Comparison of ENCODE assay signal across 20 cellular contexts in the genomic region with DNA sequence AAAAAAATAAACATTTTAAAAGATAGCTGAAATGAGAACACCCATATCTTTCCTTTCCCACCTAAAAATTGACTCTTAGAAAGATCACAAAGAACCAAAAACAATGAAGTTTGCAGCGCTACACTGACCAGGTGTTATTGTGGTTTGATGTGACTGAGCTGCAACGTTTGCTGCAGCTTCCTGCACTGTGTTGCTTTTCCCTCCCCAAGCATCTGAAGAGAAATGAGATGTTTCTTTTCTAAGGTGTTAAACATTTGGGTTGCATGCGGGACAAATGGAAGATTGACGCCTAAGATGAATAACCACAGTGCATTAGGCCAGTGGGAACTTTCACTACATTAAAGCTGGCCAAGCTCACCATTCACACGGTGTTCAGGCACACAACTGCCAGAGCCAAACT. TPM values are rescaled to one million over a fixed set of nuclear protein-coding genes. Genes with fewer than 3 reads are reported as not detected.
DNase-seq lines count a peak whose midpoint lies in the region; TF ChIP-seq lines count a peak whose summit lies in the region.
"Had no signal": no experiment of that assay in that cellular context is flagged by ENCODE, and none has a peak within 500 bp of the region (broad histone marks: within the 10 kb centered on the region; RNA-seq: fewer than 3 reads in every experiment).

No MANE protein-coding gene starts in this region.

- 71 to 84% methylated on average over 5 of the region's 5 CpGs for WGBS in esophagus squamous epithelium, 2 donors

- DNase-seq in activated naive CD4-positive, alpha-beta T cell treated with anti-CD3 and anti-CD28 coated beads, Interleukin-2, amount 10 ng/mL, durations not matched to agents 7 days and 5 days, result peak; percentile 51
- DNase-seq in activated naive CD4-positive, alpha-beta T cell treated with anti-CD3 and anti-CD28 coated beads, Interleukin-2, amount 50 U/mL, for 16 hours, result no peak
- DNase-seq in activated T-helper 1 cell treated with anti-CD3 and anti-CD28 coated beads, Interleukin-12 subunit alpha, Interleukin-12 subunit beta, Interleukin-2, Interleukin-4 antibody, amounts not matched to agents 30 ng/mL and 10 ng/mL and 1 ng/mL, durations not matched to agents 14 hours and 24 hours and 36 hours (ENCODE audit: low spot score), result no peak
- no peak for DNase-seq in nephron progenitor cell
- DNase-seq in esophagus squamous epithelium (lab: John Stamatoyannopoulos, UW), result no peak
- DNase-seq in MG63, result no peak
- DNase-seq in RKO (ENCODE audit: low spot score), result no peak
- DNase-seq: DMS79, foreskin melanocyte, NCI-H1436, NCI-H2171, NCI-H526, ovary, right cardiac atrium, SHP77 treated with DMSO at 0.1 percent for 48 hours, tibial artery, WERI-Rb-1 had no signal

- CTCF ChIA-PET in activated naive CD4-positive, alpha-beta T cell treated with anti-CD3 and anti-CD28 coated beads, Interleukin-2, amount 10 ng/mL, durations not matched to agents 7 days and 5 days (lab: Charles Lee), result interaction anchor here (1.1 to 1.4 kb wide), 5 partner anchors 12 to 413 kb away, joined by 3 to 4 read pairs (median 3); no protein-coding TSS in a partner anchor

- H3K36me3 Mint-ChIP-seq in activated naive CD4-positive, alpha-beta T cell treated with anti-CD3 and anti-CD28 coated beads, Interleukin-2, amount 10 ng/mL, durations not matched to agents 7 days and 5 days, result peaks cover 85% of the 10 kb centered on the region
- H3K36me3 Mint-ChIP-seq in activated T-helper 1 cell treated with anti-CD3 and anti-CD28 coated beads, Interleukin-12 subunit alpha, Interleukin-12 subunit beta, Interleukin-2, Interleukin-4 antibody, amounts not matched to agents 30 ng/mL and 10 ng/mL and 1 ng/mL, durations not matched to agents 14 hours and 24 hours and 36 hours (ENCODE audit: low read depth), result peaks cover 51% of the 10 kb centered on the region
- H3K36me3 Mint-ChIP-seq in nephron progenitor cell (ENCODE audit: low read depth), result peaks cover 20% of the 10 kb centered on the region

- H3K4me3 ChIP-seq in esophagus squamous epithelium (no peak overlapping the region), MG63 (no peak overlapping the region)
- H3K4me3 ChIP-seq: breast epithelium, ovary, tibial artery had no signal

- peak overlapping the region; percentile 99 for H3K27ac ChIP-seq in KOPT-K1 (ENCODE audit: low read depth, low read length, poor library complexity, severe bottlenecking)
- no peak overlapping the region for H3K27ac ChIP-seq in esophagus squamous epithelium
- H3K27ac ChIP-seq: breast epithelium, ovary, tibial artery, WERI-Rb-1 had no signal

- intact Hi-C loops in activated T-helper 1 cell treated with anti-CD3 and anti-CD28 coated beads, Interleukin-12 subunit alpha, Interleukin-12 subunit beta, Interleukin-2, Interleukin-4 antibody, amounts not matched to agents 30 ng/mL and 10 ng/mL and 1 ng/mL, durations not matched to agents 14 hours and 24 hours and 36 hours (cut with micrococcal nuclease), result loop anchor here (2.0 to 10.0 kb wide), 2 partner anchors 13 to 1655 kb away; a partner anchor contains a TSS
- intact Hi-C loops in esophagus squamous epithelium (cut with DNase I), result no loop called here

- H3K4me1 Mint-ChIP-seq in activated naive CD4-positive, alpha-beta T cell treated with anti-CD3 and anti-CD28 coated beads, Interleukin-2, amount 10 ng/mL, durations not matched to agents 7 days and 5 days, result peaks cover 68% of the 10 kb centered on the region
- peaks cover 94% of the 10 kb centered on the region for H3K4me1 Mint-ChIP-seq in activated T-helper 1 cell treated with anti-CD3 and anti-CD28 coated beads, Interleukin-12 subunit alpha, Interleukin-12 subunit beta, Interleukin-2, Interleukin-4 antibody, amounts not matched to agents 30 ng/mL and 10 ng/mL and 1 ng/mL, durations not matched to agents 14 hours and 24 hours and 36 hours (ENCODE audit: low read depth)
- H3K4me1 Mint-ChIP-seq in nephron progenitor cell, result peaks cover 98% of the 10 kb centered on the region

- H3K36me3 ChIP-seq in KOPT-K1 (ENCODE audit: insufficient read depth, low read length) (peaks cover 99% of the 10 kb centered on the region), esophagus squamous epithelium (no peaks in the 10 kb centered on the region), MG63 (no peaks in the 10 kb centered on the region)
- H3K36me3 ChIP-seq: breast epithelium, ovary, tibial artery, WERI-Rb-1 had no signal

- H3K9me3 Mint-ChIP-seq in activated naive CD4-positive, alpha-beta T cell treated with anti-CD3 and anti-CD28 coated beads, Interleukin-2, amount 10 ng/mL, durations not matched to agents 7 days and 5 days, result no peaks in the 10 kb centered on the region
- no peaks in the 10 kb centered on the region for H3K9me3 Mint-ChIP-seq in activated T-helper 1 cell treated with anti-CD3 and anti-CD28 coated beads, Interleukin-12 subunit alpha, Interleukin-12 subunit beta, Interleukin-2, Interleukin-4 antibody, amounts not matched to agents 30 ng/mL and 10 ng/mL and 1 ng/mL, durations not matched to agents 14 hours and 24 hours and 36 hours
- no peaks in the 10 kb centered on the region for H3K9me3 Mint-ChIP-seq in nephron progenitor cell
- H3K9me3 Mint-ChIP-seq: dendritic cell treated with granulocyte-macrophage colony-stimulating factor and Interleukin-4, amounts not matched to agents 40 ng/mL and 50 ng/mL, for 4 days had no signal

- H3K27ac Mint-ChIP-seq in activated naive CD4-positive, alpha-beta T cell treated with anti-CD3 and anti-CD28 coated beads, Interleukin-2, amount 10 ng/mL, durations not matched to agents 7 days and 5 days, result peak overlapping the region; percentile 84
- H3K27ac Mint-ChIP-seq in activated T-helper 1 cell treated with anti-CD3 and anti-CD28 coated beads, Interleukin-12 subunit alpha, Interleukin-12 subunit beta, Interleukin-2, Interleukin-4 antibody, amounts not matched to agents 30 ng/mL and 10 ng/mL and 1 ng/mL, durations not matched to agents 14 hours and 24 hours and 36 hours, result peak overlapping the region; percentile 58
- H3K27ac Mint-ChIP-seq in nephron progenitor cell, result peak overlapping the region; percentile 97
- H3K27ac Mint-ChIP-seq: dendritic cell treated with granulocyte-macrophage colony-stimulating factor and Interleukin-4, amounts not matched to agents 40 ng/mL and 50 ng/mL, for 4 days had no signal

- TF ChIP-seq CTCF in nephron progenitor cell (IDR thresholded peaks at IDR 0.05), result no peak
- TF ChIP-seq CTCF in esophagus squamous epithelium (IDR thresholded peaks at IDR 0.05), result no peak

- TF ChIP-seq POLR2A in esophagus squamous epithelium (IDR thresholded peaks at IDR 0.05), result no peak

- no peaks in the 10 kb centered on the region for H3K4me1 ChIP-seq in esophagus squamous epithelium
- H3K4me1 ChIP-seq: breast epithelium, tibial artery had no signal

- H3K27me3 Mint-ChIP-seq in activated naive CD4-positive, alpha-beta T cell treated with anti-CD3 and anti-CD28 coated beads, Interleukin-2, amount 10 ng/mL, durations not matched to agents 7 days and 5 days, result no peaks in the 10 kb centered on the region
- H3K27me3 Mint-ChIP-seq in activated T-helper 1 cell treated with anti-CD3 and anti-CD28 coated beads, Interleukin-12 subunit alpha, Interleukin-12 subunit beta, Interleukin-2, Interleukin-4 antibody, amounts not matched to agents 30 ng/mL and 10 ng/mL and 1 ng/mL, durations not matched to agents 14 hours and 24 hours and 36 hours (ENCODE audit: insufficient read depth), result no peaks in the 10 kb centered on the region
- no peaks in the 10 kb centered on the region for H3K27me3 Mint-ChIP-seq in nephron progenitor cell (ENCODE audit: low read depth, poor library complexity)

- H3K27me3 ChIP-seq in esophagus squamous epithelium, result peaks cover 0 to 30% (median 0%) of the 10 kb centered on the region in 4 donors
- peaks cover 5% of the 10 kb centered on the region; the same call in 1 of the 2 replicates for H3K27me3 ChIP-seq in MG63
- H3K27me3 ChIP-seq: ovary had no signal

- no peaks in the 10 kb centered on the region for H3K9me3 ChIP-seq in KOPT-K1 (ENCODE audit: insufficient read depth, low read length, poor library complexity, severe bottlenecking)
- no peaks in the 10 kb centered on the region for H3K9me3 ChIP-seq in esophagus squamous epithelium
- no peaks in the 10 kb centered on the region for H3K9me3 ChIP-seq in MG63
- H3K9me3 ChIP-seq: breast epithelium, ovary, tibial artery had no signal

- peak overlapping the region; percentile 77 for H3K4me3 Mint-ChIP-seq in activated naive CD4-positive, alpha-beta T cell treated with anti-CD3 and anti-CD28 coated beads, Interleukin-2, amount 10 ng/mL, durations not matched to agents 7 days and 5 days
- H3K4me3 Mint-ChIP-seq in activated T-helper 1 cell treated with anti-CD3 and anti-CD28 coated beads, Interleukin-12 subunit alpha, Interleukin-12 subunit beta, Interleukin-2, Interleukin-4 antibody, amounts not matched to agents 30 ng/mL and 10 ng/mL and 1 ng/mL, durations not matched to agents 14 hours and 24 hours and 36 hours, result peak overlapping the region; percentile 84
- peak overlapping the region; percentile 4 for H3K4me3 Mint-ChIP-seq in nephron progenitor cell
- H3K4me3 Mint-ChIP-seq: dendritic cell treated with granulocyte-macrophage colony-stimulating factor and Interleukin-4, amounts not matched to agents 40 ng/mL and 50 ng/mL, for 4 days had no signal

RNA-seq across cellular contexts. Expression of a gene that starts 8.9 kb away (rescaled TPM):
- total RNA-seq in activated T-helper 1 cell treated with anti-CD3 and anti-CD28 coated beads, Interleukin-12 subunit alpha, Interleukin-12 subunit beta, Interleukin-2, Interleukin-4 antibody, amounts not matched to agents 30 ng/mL and 10 ng/mL and 1 ng/mL, durations not matched to agents 14 hours and 24 hours and 36 hours, result 133 and 139 TPM in 2 replicates
- total RNA-seq in esophagus squamous epithelium, result 10 to 100 TPM in 2 of 4 donors, 1 to 10 TPM in 2; 8.0 to 13.9 (median 10.1) TPM
- total RNA-seq in MG63 (2014; rRNA removed; shearing (Covaris generic); ENCODE audit: low replicate concordance), result not detected in 2 replicates

Comparison
In these comparisons a context has a peak if more than half of its experiments do, and no peak if none do; other contexts are left out.
1. H3K4me3 Mint-ChIP-seq: peak in every context shown above with its lines; median percentile 84 in activated T-helper 1 cell treated with anti-CD3 and anti-CD28 coated beads, Interleukin-12 subunit alpha, Interleukin-12 subunit beta, Interleukin-2, Interleukin-4 antibody, amounts not matched to agents 30 ng/mL and 10 ng/mL and 1 ng/mL, durations not matched to agents 14 hours and 24 hours and 36 hours; 77 in activated naive CD4-positive, alpha-beta T cell treated with anti-CD3 and anti-CD28 coated beads, Interleukin-2, amount 10 ng/mL, durations not matched to agents 7 days and 5 days; 4 in nephron progenitor cell.